ENCODE assay signal across 8 cellular contexts in genomic region chr15:67080118-67080899, GRCh38. TPM values are rescaled to one million over a fixed set of nuclear protein-coding genes. Genes with fewer than 3 reads are reported as not detected.
A peak's percentile ranks its signal among the peaks of the same experiment; 100 is the strongest.
DNase-seq lines count a peak whose midpoint lies in the region; ATAC-seq and TF ChIP-seq lines count a peak whose summit lies in the region.

No MANE protein-coding gene starts in this region.

- DNase-seq in HFFc6 = peak; percentile 79
- DNase-seq in left cardiac atrium = peak; percentile 56
- peak; percentile 63 for DNase-seq in stomach
- DNase-seq in NK-92 (lab: John Stamatoyannopoulos, UW; ENCODE audit: unreplicated experiment) = no peak
- no peak for DNase-seq in HEK293T (ENCODE audit: extremely low spot score)
- no peak for DNase-seq in activated T-cell treated with anti-CD3 and anti-CD28 coated beads, Interleukin-2, amount 50 U/mL, for 48 hours

- H3K27me3 Mint-ChIP-seq in HFFc6 (ENCODE audit: insufficient read depth) = peaks cover 15% of the 10 kb centered on the region; the same call in 1 of the 2 replicates
- no peaks in the 10 kb centered on the region for H3K27me3 Mint-ChIP-seq in activated T-helper 17 cell treated with anti-CD3 and anti-CD28 coated beads, Interleukin-2, amount 50 U/mL, for 72 hours

- H3K4me1 Mint-ChIP-seq in HFFc6 (ENCODE audit: low read depth) = peaks cover 99% of the 10 kb centered on the region
- H3K4me1 Mint-ChIP-seq in activated T-helper 17 cell treated with anti-CD3 and anti-CD28 coated beads, Interleukin-2, amount 50 U/mL, for 72 hours = peaks cover 87% of the 10 kb centered on the region

- H3K36me3 Mint-ChIP-seq in HFFc6 (ENCODE audit: low read depth) = peaks cover 82% of the 10 kb centered on the region
- H3K36me3 Mint-ChIP-seq in activated T-helper 17 cell treated with anti-CD3 and anti-CD28 coated beads, Interleukin-2, amount 50 U/mL, for 72 hours (ENCODE audit: low read depth) = peaks cover 73% of the 10 kb centered on the region

- no peak for TF ChIP-seq EP300 in stomach (IDR thresholded peaks at IDR 0.05)

- H3K27ac ChIP-seq in stomach = peak overlapping the region; percentile 35 to 76 (median 74)

- H3K27ac Mint-ChIP-seq in HFFc6 = peak overlapping the region; percentile 95
- peak overlapping the region; percentile 89 for H3K27ac Mint-ChIP-seq in activated T-helper 17 cell treated with anti-CD3 and anti-CD28 coated beads, Interleukin-2, amount 50 U/mL, for 72 hours

- no peak for ATAC-seq in activated T-helper 17 cell treated with anti-CD3 and anti-CD28 coated beads, Interleukin-2, amount 50 U/mL, for 72 hours (replicated peaks)
- peak; percentile 82 to 89 for ATAC-seq in left cardiac atrium
- no peak for ATAC-seq in HG03442 (IDR thresholded peaks at IDR 0.05; ENCODE audit: unreplicated experiment)

- TF ChIP-seq CTCF in HFFc6 (IDR thresholded peaks at IDR 0.05) (no peak), stomach (IDR thresholded peaks at IDR 0.05) (no peak)

- CTCF ChIA-PET in HEK293T (lab: Yijun Ruan, JAX) = interaction anchor here (0.7 to 1.3 kb wide), 2 partner anchors 26 to 38 kb away, joined by 3 read pairs; no protein-coding TSS in a partner anchor

- no peaks in the 10 kb centered on the region for H3K36me3 ChIP-seq in stomach

- H3K9me3 ChIP-seq in stomach = no peaks in the 10 kb centered on the region

- H3K4me3 Mint-ChIP-seq in HFFc6 = peak overlapping the region; percentile 75
- H3K4me3 Mint-ChIP-seq in activated T-helper 17 cell treated with anti-CD3 and anti-CD28 coated beads, Interleukin-2, amount 50 U/mL, for 72 hours = peak overlapping the region; percentile 80

- WGBS in stomach, 5 donors = 28 to 52% (median 31%) methylated on average over 12 of the region's 12 CpGs

- no peak overlapping the region for H3K4me3 ChIP-seq in stomach

- no peaks in the 10 kb centered on the region for H3K9me3 Mint-ChIP-seq in HFFc6
- H3K9me3 Mint-ChIP-seq in activated T-helper 17 cell treated with anti-CD3 and anti-CD28 coated beads, Interleukin-2, amount 50 U/mL, for 72 hours = no peaks in the 10 kb centered on the region

- no peak for TF ChIP-seq POLR2A in stomach (IDR thresholded peaks at IDR 0.05)

- intact Hi-C loops in left cardiac atrium (cut with DNase I) = no loop called here
- intact Hi-C loops in stomach (cut with DNase I; ENCODE audit: low total_unique reads) = no loop called here

- no peaks in the 10 kb centered on the region for H3K27me3 ChIP-seq in stomach

- peaks cover 66 to 100% (median 97%) of the 10 kb centered on the region in 4 donors for H3K4me1 ChIP-seq in stomach

- POLR2A ChIA-PET in HEK293T (lab: Yijun Ruan, JAX) = interaction anchor here (0.7 to 1.4 kb wide), 2 partner anchors 12 to 16 kb away, joined by 3 read pairs; no protein-coding TSS in a partner anchor

TF ChIP-seq in HEK293T, 16 proteins besides CTCF, POLR2A, EP300 and RAD21:
- TF ChIP-seq FOXA1 (IDR thresholded peaks at IDR 0.05) (no peak), L3MBTL2 (conservative IDR thresholded peaks at IDR 0.05) (no peak), SUZ12 (IDR thresholded peaks at IDR 0.05) (no peak)

RNA-seq across cellular contexts. Expression of gene SMAD3, which starts 14.9 kb away (rescaled TPM):
- total RNA-seq in HFFc6 (2021; fragmentation: NEBNext Ultra II Directional; extraction: Animal tissue kit (Norgen Biotek cat#: 25700)) = 100 to 1,000 TPM in 4 of 6 experiments, 10 to 100 TPM in 2; 54.3 to 132 (median 118) TPM
- 10 to 100 TPM; 57.0 to 94.9 TPM for total RNA-seq in activated T-helper 17 cell treated with anti-CD3 and anti-CD28 coated beads, Interleukin-2, amount 50 U/mL, for 72 hours
- total RNA-seq in left cardiac atrium (10 to 100 TPM; 24.0 to 37.5 TPM), stomach (100 to 1,000 TPM in 1 of 5 donors, 10 to 100 TPM in 4; 22.8 to 103 (median 48.1) TPM)
- polyA plus RNA-seq in stomach = 10 to 100 TPM in 2 of 3 donors, 1 to 10 TPM in 1; 6.8 to 18.2 (median 10.7) TPM

Comparison
In these comparisons a context has a peak if more than half of its experiments do, and no peak if none do; other contexts are left out.
1. DNase-seq: peak in HFFc6 (single experiment), left cardiac atrium (single experiment) and stomach (single experiment); none in NK-92 (single experiment), HEK293T (single experiment) and activated T-cell treated with anti-CD3 and anti-CD28 coated beads, Interleukin-2, amount 50 U/mL, for 48 hours (0 of 2).
2. ATAC-seq: peak in left cardiac atrium (2 of 2); none in activated T-helper 17 cell treated with anti-CD3 and anti-CD28 coated beads, Interleukin-2, amount 50 U/mL, for 72 hours (single experiment) and HG03442 (single experiment).